In genomic region chr14:77027538-77028383, GRCh38 we compare ENCODE assay signal across 8 cellular contexts. TPM values are rescaled to one million over a fixed set of nuclear protein-coding genes. Genes with fewer than 3 reads are reported as not detected.
A peak's percentile ranks its signal among the peaks of the same experiment; 100 is the strongest.
DNase-seq lines count a peak whose midpoint lies in the region; ATAC-seq and TF ChIP-seq lines count a peak whose summit lies in the region.

No MANE protein-coding gene starts in this region.

- CTCF ChIA-PET in activated CD4-positive, alpha-beta T cell treated with anti-CD3 and anti-CD28 coated beads for 36 hours (lab: Charles Lee), result interaction anchor here (0.6 to 2.9 kb wide), 6 partner anchors 14 to 216 kb away, joined by 3 to 15 read pairs (median 4); no protein-coding TSS in a partner anchor

- ATAC-seq in activated CD4-positive, alpha-beta T cell treated with anti-CD3 and anti-CD28 coated beads for 36 hours, result peak; percentile 10

- H3K9me3 Mint-ChIP-seq in activated CD4-positive, alpha-beta T cell treated with anti-CD3 and anti-CD28 coated beads for 36 hours (ENCODE audit: low read depth), result no peaks in the 10 kb centered on the region

- under 1% methylated on average over 81 of the region's 81 CpGs for WGBS in liver

- POLR2A ChIA-PET in activated CD4-positive, alpha-beta T cell treated with anti-CD3 and anti-CD28 coated beads for 36 hours (lab: Charles Lee), result interaction anchor here (0.8 to 2.8 kb wide), 5 partner anchors 12 to 98 kb away, joined by 3 to 14 read pairs (median 3); no protein-coding TSS in a partner anchor

- in situ Hi-C loops in HAP-1 (cut with MboI; ENCODE audit: low sequenced_read_pairs), result no loop called here

- no peaks in the 10 kb centered on the region for H3K9me3 ChIP-seq in HAP-1
- no peaks in the 10 kb centered on the region for H3K9me3 ChIP-seq in liver (ENCODE audit: control insufficient read depth in 4 of 4, low read length in 3 of 4)

- H3K4me3 ChIP-seq in HAP-1 (peak overlapping the region; percentile 81), coronary artery (peak overlapping the region; percentile 85), liver (ENCODE audit: low read depth in 1 of 3, low read length in 3 of 3) (peak overlapping the region; percentile 63 to 96 (median 81))

- H3K4me3 Mint-ChIP-seq in activated CD4-positive, alpha-beta T cell treated with anti-CD3 and anti-CD28 coated beads for 36 hours, result peak overlapping the region; percentile 88

- peak overlapping the region; percentile 55 for H3K27ac Mint-ChIP-seq in activated CD4-positive, alpha-beta T cell treated with anti-CD3 and anti-CD28 coated beads for 36 hours

- no peaks in the 10 kb centered on the region for H3K27me3 Mint-ChIP-seq in activated CD4-positive, alpha-beta T cell treated with anti-CD3 and anti-CD28 coated beads for 36 hours

- no peaks in the 10 kb centered on the region for H3K27me3 ChIP-seq in HAP-1 (ENCODE audit: low read depth)
- no peaks in the 10 kb centered on the region for H3K27me3 ChIP-seq in liver (ENCODE audit: control insufficient read depth in 4 of 4, insufficient read depth in 4 of 4, low read length in 3 of 4)

- DNase-seq in DMS153 (lab: John Stamatoyannopoulos, UW), result peak; percentile 49
- no peak for DNase-seq in DMS153 treated with DMSO at 0.1 percent for 48 hours (lab: John Stamatoyannopoulos, UW; ENCODE audit: unreplicated experiment)
- peak; percentile 28 to 68 for DNase-seq in HAP-1 (ENCODE audit: low spot score in 2 of 2)
- DNase-seq in M059J (ENCODE audit: low read depth), result peak; percentile 79
- peak; percentile 81 for DNase-seq in activated CD4-positive, alpha-beta T cell treated with anti-CD3 and anti-CD28 coated beads for 36 hours
- no peak for DNase-seq in coronary artery (ENCODE audit: low spot score)
- peak; percentile 37 for DNase-seq in stimulated activated CD8-positive, alpha-beta memory T cell treated with anti-CD3 and anti-CD28 coated beads, Interleukin-15, amount 100 ng/mL, for 24 hours (ENCODE audit: low read depth)

- H3K9ac ChIP-seq in liver (ENCODE audit: low read depth in 1 of 2, low read length in 2 of 2), result peak overlapping the region; percentile 21 to 69

- H3K36me3 ChIP-seq in HAP-1 (replicated peaks) (peaks cover 19% of the 10 kb centered on the region), liver (ENCODE audit: control insufficient read depth in 4 of 4, insufficient read depth in 3 of 4, low read depth in 1 of 4, low read length in 3 of 4) (peaks cover 0 to 2% (median 0%) of the 10 kb centered on the region in 4 donors)

- H3K36me3 Mint-ChIP-seq in activated CD4-positive, alpha-beta T cell treated with anti-CD3 and anti-CD28 coated beads for 36 hours (ENCODE audit: low read depth), result peaks cover 37% of the 10 kb centered on the region

- H3K27ac ChIP-seq in coronary artery (peak overlapping the region; percentile 100), liver (ENCODE audit: low read depth in 1 of 2, low read length in 2 of 2) (peak overlapping the region; percentile 98 to 99)

- intact Hi-C loops in activated CD4-positive, alpha-beta T cell treated with anti-CD3 and anti-CD28 coated beads for 36 hours (cut with DNase I, micrococcal nuclease), result loop anchor here (1.0 to 10.0 kb wide), 14 partner anchors 13 to 873 kb away; partner anchors contain the start of genes CIPC (in 2 of the 2), AHSA1 (in 1 of the 2), GPATCH2L (in 1 of the 2) and GSTZ1 (in 1 of the 2)

- peak in 1 of 2 donors; percentile 35 for TF ChIP-seq RAD21 in liver (IDR thresholded peaks at IDR 0.05)

- H3K4me1 ChIP-seq in HAP-1 (peaks cover 36% of the 10 kb centered on the region), liver (ENCODE audit: control insufficient read depth in 4 of 4, insufficient read depth in 4 of 4, low read length in 3 of 4) (peaks cover 21 to 57% (median 37%) of the 10 kb centered on the region in 4 donors)

- peaks cover 62% of the 10 kb centered on the region for H3K4me1 Mint-ChIP-seq in activated CD4-positive, alpha-beta T cell treated with anti-CD3 and anti-CD28 coated beads for 36 hours

- TF ChIP-seq CTCF in coronary artery (IDR thresholded peaks at IDR 0.05) (no peak), liver (IDR thresholded peaks at IDR 0.05; ENCODE audit: low read depth, low read length, missing input control) (no peak)

TF ChIP-seq in liver, 16 proteins besides CTCF, POLR2A, EP300 and RAD21:
- TF ChIP-seq, protein P1, sequence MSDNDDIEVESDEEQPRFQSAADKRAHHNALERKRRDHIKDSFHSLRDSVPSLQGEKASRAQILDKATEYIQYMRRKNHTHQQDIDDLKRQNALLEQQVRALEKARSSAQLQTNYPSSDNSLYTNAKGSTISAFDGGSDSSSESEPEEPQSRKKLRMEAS (IDR thresholded peaks at IDR 0.05), result no peak
- TF ChIP-seq YY1 (IDR thresholded peaks at IDR 0.05), result peak; percentile 44
- peak; percentile 6 for TF ChIP-seq SP1 (IDR thresholded peaks at IDR 0.05)
- peak in 1 of 2 donors; percentile 41 for TF ChIP-seq EGR1 (IDR thresholded peaks at IDR 0.05; ENCODE audit: low read depth in 2 of 2)
- TF ChIP-seq TAF1 (conservative IDR thresholded peaks at IDR 0.05), result peak; percentile 2
- TF ChIP-seq RXRA (IDR thresholded peaks at IDR 0.05), result peak in 1 of 2 donors; percentile 10
- TF ChIP-seq ATF3 (IDR thresholded peaks at IDR 0.05), result no peak
- TF ChIP-seq JUND (IDR thresholded peaks at IDR 0.05), result no peak
- TF ChIP-seq HNF4A (conservative IDR thresholded peaks at IDR 0.05), result peak in 1 of 2 donors; percentile 25
TF ChIP-seq in liver: peak in this region for 6.

RNA-seq across cellular contexts. Expression of gene IRF2BPL, which starts 0.7 kb away (rescaled TPM):
- total RNA-seq in M059J (2014; rRNA removed; shearing (Covaris generic)), result 13.2 and 31.7 TPM in 2 replicates
- total RNA-seq in activated CD4-positive, alpha-beta T cell treated with anti-CD3 and anti-CD28 coated beads for 36 hours, result 10 to 100 TPM; 34.3 to 40.1 TPM
- total RNA-seq in liver, result 10 to 100 TPM in 1 of 2 donors, 1 to 10 TPM in 1; 7.6 to 15.8 TPM
- 1 to 10 TPM; 3.8 to 7.1 TPM for polyA plus RNA-seq in liver

Comparison
In these comparisons a context has a peak if more than half of its experiments do, and no peak if none do; other contexts are left out.
1. DNase-seq: peak in DMS153 (single experiment), HAP-1 (2 of 2), M059J (single experiment), activated CD4-positive, alpha-beta T cell treated with anti-CD3 and anti-CD28 coated beads for 36 hours (single experiment) and stimulated activated CD8-positive, alpha-beta memory T cell treated with anti-CD3 and anti-CD28 coated beads, Interleukin-15, amount 100 ng/mL, for 24 hours (single experiment); none in DMS153 treated with DMSO at 0.1 percent for 48 hours (single experiment) and coronary artery (single experiment).
2. Peak in every context shown above with its lines, with median percentiles within 50 percentile points of each other: H3K4me3 ChIP-seq.